ENCODE assay signal across 31 cellular contexts in the genomic region with DNA sequence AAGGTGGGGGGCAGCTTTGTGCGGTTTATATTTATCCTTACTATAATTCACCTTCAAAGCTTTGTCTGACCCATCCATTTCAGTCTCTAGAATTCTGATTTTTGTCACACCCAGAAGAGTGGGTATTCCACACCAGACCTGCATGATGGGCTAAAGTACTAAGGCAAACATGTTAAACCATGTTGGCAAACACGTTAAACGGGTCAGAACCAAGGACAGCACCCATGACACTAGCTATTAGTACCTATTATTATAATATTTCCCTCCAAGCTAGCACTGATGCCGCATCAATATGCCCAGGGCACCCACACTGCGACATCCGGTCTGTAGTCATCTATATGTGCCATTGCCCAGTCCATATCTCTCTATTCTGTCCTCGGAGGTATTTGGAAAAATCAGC.
"Had no signal": no experiment of that assay in that cellular context is flagged by ENCODE, and none has a peak within 500 bp of the region (broad histone marks: within the 10 kb centered on the region; RNA-seq: fewer than 3 reads in every experiment).

No MANE protein-coding gene starts in this region.

- H3K4me1 ChIP-seq: pancreas, prostate gland, testis, thyroid gland, transverse colon, vagina had no signal

- H3K27me3 ChIP-seq: pancreas, stomach, testis, thyroid gland, transverse colon, upper lobe of left lung, vagina had no signal

- H3K9me3 ChIP-seq: lower lobe of right lung, pancreas, prostate gland, stomach, testis, thyroid gland, transverse colon, upper lobe of left lung, vagina had no signal

- H3K27me3 Mint-ChIP-seq: naive thymus-derived CD8-positive, alpha-beta T cell; stimulated activated naive B cell treated with anti-CD40 and anti-IgM and Interleukin-4, amounts not matched to agents 10 μg/mL and 1 μg/mL and 100 μg/mL, for 72 hours had no signal

- H3K27ac Mint-ChIP-seq: nephron; stimulated activated naive B cell treated with anti-CD40 and anti-IgM and Interleukin-4, amounts not matched to agents 10 μg/mL and 1 μg/mL and 100 μg/mL, for 72 hours had no signal

- H3K4me3 Mint-ChIP-seq: naive thymus-derived CD8-positive, alpha-beta T cell; nephron; neural crest cell; stimulated activated naive B cell treated with anti-CD40 and anti-IgM and Interleukin-4, amounts not matched to agents 10 μg/mL and 1 μg/mL and 100 μg/mL, for 72 hours had no signal

- DNase-seq: kidney glomerular epithelial cell; left cardiac atrium; left ventricle myocardium superior; lower lobe of right lung; mammary epithelial cell; mesenchymal stem cell; naive thymus-derived CD8-positive, alpha-beta T cell; nucleus accumbens; pancreas; posterior cingulate gyrus; retina; right cardiac atrium; stimulated activated CD4-positive, alpha-beta T cell treated with anti-CD3 and anti-CD28 coated beads, Interleukin-12 subunit alpha, Interleukin-12 subunit beta, amount 100 ng/mL, for 4 hours; stimulated activated CD4-positive, alpha-beta T cell treated with anti-CD3 and anti-CD28 coated beads, Interleukin-15, amount 100 ng/mL, for 24 hours; stimulated activated CD4-positive, alpha-beta T cell treated with anti-CD3 and anti-CD28 coated beads, Interleukin-2, amount 100 ng/mL, for 24 hours; stimulated activated CD4-positive, alpha-beta T cell treated with anti-CD3 and anti-CD28 coated beads, Interleukin-4, amount 100 ng/mL, for 1 hour; stimulated activated naive B cell treated with anti-CD40 and anti-IgM and Interleukin-4, amounts not matched to agents 10 μg/mL and 1 μg/mL and 100 μg/mL, for 72 hours; stimulated activated naive CD8-positive, alpha-beta T cell treated with anti-CD3 and anti-CD28 coated beads, Interleukin-15, Interleukin-2, amounts not matched to agents 100 U/mL and 50 U/mL, for 24 hours; stomach; testis; thyroid gland; transverse colon; upper lobe of left lung had no signal

- FAIRE-seq: keratinocyte, pancreas had no signal

- ATAC-seq: left cardiac atrium; left lobe of liver; left ventricle myocardium superior; lower lobe of right lung; naive thymus-derived CD8-positive, alpha-beta T cell; pancreas; right cardiac atrium; sciatic nerve; stimulated activated naive B cell treated with anti-CD40 and anti-IgM and Interleukin-4, amounts not matched to agents 10 μg/mL and 1 μg/mL and 100 μg/mL, for 72 hours; stimulated activated naive CD8-positive, alpha-beta T cell treated with anti-CD3 and anti-CD28 coated beads, Interleukin-15, Interleukin-2, amounts not matched to agents 100 U/mL and 50 U/mL, for 24 hours had no signal

- H3K27ac ChIP-seq: lower lobe of right lung, pancreas, prostate gland, skin epidermis, stomach, testis, thyroid gland, transverse colon, upper lobe of left lung, vagina had no signal

- H3K36me3 ChIP-seq: pancreas, prostate gland, thyroid gland, vagina had no signal

- H3K9me3 Mint-ChIP-seq: naive thymus-derived CD8-positive, alpha-beta T cell; nephron; neural crest cell; stimulated activated naive B cell treated with anti-CD40 and anti-IgM and Interleukin-4, amounts not matched to agents 10 μg/mL and 1 μg/mL and 100 μg/mL, for 72 hours had no signal

- H3K4me3 ChIP-seq: lower lobe of right lung, pancreas, prostate gland, skin epidermis, stomach, testis, thyroid gland, transverse colon, upper lobe of left lung, vagina had no signal
